In genomic region chr12:2959194-2959507, GRCh38 we compare ENCODE assay signal across 8 cellular contexts. TPM values are rescaled to one million over a fixed set of nuclear protein-coding genes. Genes with fewer than 3 reads are reported as not detected.
DNase-seq lines count a peak whose midpoint lies in the region; ATAC-seq and TF ChIP-seq lines count a peak whose summit lies in the region.

TSS of gene TEAD4 (plus strand) at chr12:2959397.

- no peak for TF ChIP-seq EP300 in sigmoid colon (IDR thresholded peaks at IDR 0.05)

- H3K27me3 ChIP-seq in right cardiac atrium (ENCODE audit: control insufficient read depth, insufficient read depth) (no peaks in the 10 kb centered on the region), sigmoid colon (no peaks in the 10 kb centered on the region), Karpas-422 (ENCODE audit: low read length) (no peaks in the 10 kb centered on the region)

- ATAC-seq in right cardiac atrium (peak; percentile 44 to 76), GM21723 (IDR thresholded peaks at IDR 0.05; ENCODE audit: unreplicated experiment) (no peak)

- no peaks in the 10 kb centered on the region for H3K36me3 ChIP-seq in sigmoid colon
- H3K36me3 ChIP-seq in Karpas-422 (ENCODE audit: insufficient read depth, low read length) = no peaks in the 10 kb centered on the region

- H3K79me2 ChIP-seq in Karpas-422 (ENCODE audit: low read length) = no peaks in the 10 kb centered on the region

- H3K4me1 Mint-ChIP-seq in activated T-cell treated with anti-CD3 and anti-CD28 coated beads, Interleukin-2, amount 50 U/mL, for 24 hours (ENCODE audit: low read depth) = peaks cover 19% of the 10 kb centered on the region

- no peak for TF ChIP-seq POLR2A in sigmoid colon (IDR thresholded peaks at IDR 0.05)

- no peaks in the 10 kb centered on the region for H3K9me3 Mint-ChIP-seq in activated T-cell treated with anti-CD3 and anti-CD28 coated beads, Interleukin-2, amount 50 U/mL, for 24 hours

- TF ChIP-seq CTCF in sigmoid colon (IDR thresholded peaks at IDR 0.05) = no peak

- peaks cover 69% of the 10 kb centered on the region for H3K27me3 Mint-ChIP-seq in activated T-cell treated with anti-CD3 and anti-CD28 coated beads, Interleukin-2, amount 50 U/mL, for 24 hours

- H3K27ac ChIP-seq in right cardiac atrium (ENCODE audit: low read length) (peak within 1 kb of the TSS; percentile 82), sigmoid colon (peak within 1 kb of the TSS; percentile 79 to 91 (median 82)), Karpas-422 (ENCODE audit: low read length) (no peak within 1 kb of the TSS)

- no peak within 1 kb of the TSS for H3K4me2 ChIP-seq in Karpas-422 (ENCODE audit: low read depth, low read length, poor library complexity, severe bottlenecking)

- peak; percentile 56 for DNase-seq in activated T-cell treated with anti-CD3 and anti-CD28 coated beads, Interleukin-2, amount 50 U/mL, for 24 hours
- DNase-seq in activated T-cell treated with anti-CD3 and anti-CD28 coated beads, Interleukin-2, amount 50 U/mL, for 1 hour = no peak
- DNase-seq in NCI-H2227 (lab: John Stamatoyannopoulos, UW; ENCODE audit: unreplicated experiment) (peak; percentile 73), amniotic epithelial cell (ENCODE audit: low read depth) (peak; percentile 70), right cardiac atrium (peak; percentile 77 to 88 (median 84)), sigmoid colon (peak; percentile 74), Karpas-422 (no peak)

- H3K4me1 ChIP-seq in right cardiac atrium (ENCODE audit: control insufficient read depth, insufficient read depth, low read length) = peaks cover 8% of the 10 kb centered on the region
- H3K4me1 ChIP-seq in sigmoid colon = peaks cover 0 to 28% (median 24%) of the 10 kb centered on the region in 4 donors
- H3K4me1 ChIP-seq in Karpas-422 (ENCODE audit: low read length) = no peaks in the 10 kb centered on the region

- no peaks in the 10 kb centered on the region for H3K36me3 Mint-ChIP-seq in activated T-cell treated with anti-CD3 and anti-CD28 coated beads, Interleukin-2, amount 50 U/mL, for 24 hours (ENCODE audit: low read depth)

- H3K27ac Mint-ChIP-seq in activated T-cell treated with anti-CD3 and anti-CD28 coated beads, Interleukin-2, amount 50 U/mL, for 24 hours = peak within 1 kb of the TSS; percentile 23

- peak within 1 kb of the TSS; percentile 72 for H3K4me3 ChIP-seq in right cardiac atrium (ENCODE audit: low read length)
- H3K4me3 ChIP-seq in sigmoid colon = peak within 1 kb of the TSS; percentile 43 to 69 (median 59)
- H3K4me3 ChIP-seq in Karpas-422 (ENCODE audit: low read length) = no peak within 1 kb of the TSS

- under 1% methylated on average over 50 of the region's 50 CpGs for WGBS in right cardiac atrium
- WGBS in sigmoid colon, 2 donors = 1 to 2% methylated on average over 49 to 50 of the region's 50 CpGs

- H4K20me1 ChIP-seq in Karpas-422 (ENCODE audit: insufficient read depth, low read depth, low read length) = no peaks in the 10 kb centered on the region

- no peaks in the 10 kb centered on the region for H3K9me3 ChIP-seq in right cardiac atrium (ENCODE audit: control insufficient read depth, low read length)
- H3K9me3 ChIP-seq in sigmoid colon = no peaks in the 10 kb centered on the region
- H3K9me3 ChIP-seq in Karpas-422 (ENCODE audit: low read length) = no peaks in the 10 kb centered on the region

- H3K9ac ChIP-seq in Karpas-422 (ENCODE audit: low read length) = no peak within 1 kb of the TSS

- intact Hi-C loops in right cardiac atrium (cut with DNase I) = no loop called here
- intact Hi-C loops in sigmoid colon (cut with DNase I) = no loop called here

- peak within 1 kb of the TSS; percentile 71 for H3K4me3 Mint-ChIP-seq in activated T-cell treated with anti-CD3 and anti-CD28 coated beads, Interleukin-2, amount 50 U/mL, for 24 hours

- no peaks in the 10 kb centered on the region for H3K9me2 ChIP-seq in Karpas-422 (replicated peaks; ENCODE audit: insufficient read depth, low read length)

- H2AFZ ChIP-seq in Karpas-422 (ENCODE audit: low read length) = no peak within 1 kb of the TSS

RNA-seq across cellular contexts. Expression of gene TEAD4, which starts in this region (rescaled TPM):
- 10 to 100 TPM; 11.1 to 22.9 (median 11.8) TPM for total RNA-seq in right cardiac atrium
- polyA plus RNA-seq in right cardiac atrium = 9.6 TPM
- 10 to 100 TPM in 1 of 4 donors, 1 to 10 TPM in 3; 2.9 to 31.2 (median 4.4) TPM for total RNA-seq in sigmoid colon
- polyA plus RNA-seq in sigmoid colon = 10 to 100 TPM in 1 of 3 donors, 1 to 10 TPM in 2; 1.6 to 16.3 (median 3.6) TPM
- total RNA-seq in Karpas-422 (2014; rRNA removed; shearing (Covaris generic); ENCODE audit: low replicate concordance) = not detected in 2 replicates

Comparison
In these comparisons a context has a peak if more than half of its experiments do, and no peak if none do; other contexts are left out.
1. DNase-seq: peak in activated T-cell treated with anti-CD3 and anti-CD28 coated beads, Interleukin-2, amount 50 U/mL, for 24 hours (single experiment), NCI-H2227 (single experiment), amniotic epithelial cell (single experiment), right cardiac atrium (3 of 3) and sigmoid colon (single experiment); none in activated T-cell treated with anti-CD3 and anti-CD28 coated beads, Interleukin-2, amount 50 U/mL, for 1 hour (single experiment) and Karpas-422 (single experiment).